16 cellular contexts compared by ENCODE assay signal in genomic region chr2:64605991-64606494, GRCh38. TPM values are rescaled to one million over a fixed set of nuclear protein-coding genes. Genes with fewer than 3 reads are reported as not detected.
A peak's percentile ranks its signal among the peaks of the same experiment; 100 is the strongest.
DNase-seq lines count a peak whose midpoint lies in the region; ATAC-seq and TF ChIP-seq lines count a peak whose summit lies in the region.
"Had no signal": no experiment of that assay in that cellular context is flagged by ENCODE, and none has a peak within 500 bp of the region (broad histone marks: within the 10 kb centered on the region; RNA-seq: fewer than 3 reads in every experiment).

No MANE protein-coding gene starts in this region.

- peak overlapping the region; percentile 67 for H3K27ac Mint-ChIP-seq in CD4-positive, alpha-beta T cell
- H3K27ac Mint-ChIP-seq in GM23338 (no peak overlapping the region), endodermal cell (no peak overlapping the region)
- H3K27ac Mint-ChIP-seq in natural killer cell treated with Interleukin-12 subunit alpha and Interleukin-12 subunit beta and Interleukin-15 and Interleukin-18, amount 100 ng/mL, for 72 hours: peak overlapping the region; percentile 54 to 56
- H3K27ac Mint-ChIP-seq: H9 had no signal

- H3K4me3 Mint-ChIP-seq in CD4-positive, alpha-beta T cell: peak overlapping the region; percentile 38
- H3K4me3 Mint-ChIP-seq in GM23338: no peak overlapping the region; the same call in 2 of the 3 replicates
- peak overlapping the region; percentile 65 for H3K4me3 Mint-ChIP-seq in natural killer cell treated with Interleukin-12 subunit alpha and Interleukin-12 subunit beta and Interleukin-15 and Interleukin-18, amount 100 ng/mL, for 72 hours
- H3K4me3 Mint-ChIP-seq in endodermal cell: no peak overlapping the region
- H3K4me3 Mint-ChIP-seq: brain, H9 had no signal

- intact Hi-C loops in CD4-positive, alpha-beta T cell (cut with DNase I, micrococcal nuclease): loop anchor here in 1 of 2 experiments (5.0 kb wide), 1 partner anchor 41 kb away; no protein-coding TSS in a partner anchor
- intact Hi-C loops in breast epithelium (cut with DNase I; ENCODE audit: low total_unique reads): loop anchor here (10.0 kb wide), 1 partner anchor 269 kb away; no protein-coding TSS in a partner anchor

- H3K4me1 ChIP-seq in GM23338 (ENCODE audit: insufficient read depth) (no peaks in the 10 kb centered on the region), breast epithelium (peaks cover 0 to 16% of the 10 kb centered on the region in 2 donors), endodermal cell (ENCODE audit: control insufficient read depth, insufficient read depth, low read length) (no peaks in the 10 kb centered on the region)

- WGBS in endodermal cell (ENCODE audit: insufficient coverage in 1 of 2, insufficient read length in 1 of 2), 2 experiments: 87 to 88% methylated on average over 3 to 5 of the region's 5 CpGs

- H3K79me2 ChIP-seq in GM23338 (replicated peaks; ENCODE audit: insufficient read depth): no peaks in the 10 kb centered on the region

- no peak overlapping the region for H3K9ac ChIP-seq in endodermal cell (ENCODE audit: extremely low read depth, low read length, poor library complexity, severe bottlenecking)
- H3K9ac ChIP-seq: BLaER1 treated with 17β-estradiol and CSF1 and Interleukin-3, amounts not matched to agents 10 nM and 100 nM had no signal

- no peaks in the 10 kb centered on the region for H3K9me3 ChIP-seq in CD4-positive, alpha-beta T cell (ENCODE audit: control insufficient read depth, low read length)
- H3K9me3 ChIP-seq in breast epithelium (no peaks in the 10 kb centered on the region), endodermal cell (ENCODE audit: control insufficient read depth, low read length) (no peaks in the 10 kb centered on the region)
- H3K9me3 ChIP-seq: ovary had no signal

- no peak for ATAC-seq in CD4-positive, alpha-beta T cell (ENCODE audit: poor library complexity)
- ATAC-seq in GM23338: peak; percentile 27; the same call in 2 of the 3 replicates
- ATAC-seq in natural killer cell treated with Interleukin-12 subunit alpha and Interleukin-12 subunit beta and Interleukin-15 and Interleukin-18, amount 100 ng/mL, for 72 hours: no peak

- no peaks in the 10 kb centered on the region for H3K9me3 Mint-ChIP-seq in CD4-positive, alpha-beta T cell
- peaks cover 7% of the 10 kb centered on the region; the same call in 2 of the 3 replicates for H3K9me3 Mint-ChIP-seq in GM23338
- H3K9me3 Mint-ChIP-seq in natural killer cell treated with Interleukin-12 subunit alpha and Interleukin-12 subunit beta and Interleukin-15 and Interleukin-18, amount 100 ng/mL, for 72 hours: no peaks in the 10 kb centered on the region
- H3K9me3 Mint-ChIP-seq in endodermal cell: peaks cover 9% of the 10 kb centered on the region

- H3K27ac ChIP-seq in CD4-positive, alpha-beta T cell (ENCODE audit: low read depth, low read length): no peak overlapping the region
- H3K27ac ChIP-seq in GM23338 (ENCODE audit: low read depth) (no peak overlapping the region), breast epithelium (peak overlapping the region; percentile 75 to 76), endodermal cell (ENCODE audit: low read depth, low read length) (no peak overlapping the region), caudate nucleus (ENCODE audit: low read depth, low read length) (no peak overlapping the region)
- H3K27ac ChIP-seq: BLaER1 treated with 17β-estradiol and CSF1 and Interleukin-3, amounts not matched to agents 10 nM and 100 nM had no signal

- H3K4me3 ChIP-seq in GM23338 (no peak overlapping the region), breast epithelium (no peak overlapping the region), endodermal cell (ENCODE audit: low read length) (no peak overlapping the region)
- H3K4me3 ChIP-seq: BLaER1 treated with 17β-estradiol and CSF1 and Interleukin-3, amounts not matched to agents 10 nM and 100 nM; ovary had no signal

- H3K36me3 Mint-ChIP-seq in CD4-positive, alpha-beta T cell (ENCODE audit: low read depth): no peaks in the 10 kb centered on the region
- H3K36me3 Mint-ChIP-seq in GM23338 (ENCODE audit: low read depth) (no peaks in the 10 kb centered on the region; the same call in 2 of the 3 replicates), endodermal cell (ENCODE audit: low read depth) (no peaks in the 10 kb centered on the region)
- H3K36me3 Mint-ChIP-seq in natural killer cell treated with Interleukin-12 subunit alpha and Interleukin-12 subunit beta and Interleukin-15 and Interleukin-18, amount 100 ng/mL, for 72 hours: no peaks in the 10 kb centered on the region

- no peak for TF ChIP-seq POLR2A in breast epithelium (IDR thresholded peaks at IDR 0.05)

- no peak for DNase-seq in CD4-positive, alpha-beta T cell
- DNase-seq in GM23338 (ENCODE audit: low spot score) (no peak), breast epithelium (ENCODE audit: low spot score in 2 of 2) (no peak), endodermal cell (no peak), NCI-H345 (lab: John Stamatoyannopoulos, UW) (no peak), NCI-H2081 (lab: John Stamatoyannopoulos, UW) (no peak), caudate nucleus (lab: John Stamatoyannopoulos, UW) (no peak)
- DNase-seq in natural killer cell treated with Interleukin-12 subunit alpha and Interleukin-12 subunit beta and Interleukin-15 and Interleukin-18, amount 100 ng/mL, for 72 hours (ENCODE audit: low spot score): no peak
- DNase-seq: activated T-cell treated with anti-CD3 and anti-CD28 coated beads, Interleukin-2, amount 50 U/mL, for 48 hours; heart left ventricle; left ventricle myocardium superior; NCI-H226 had no signal

- no peaks in the 10 kb centered on the region for H3F3A ChIP-seq in GM23338 (replicated peaks; ENCODE audit: low read depth)

- no peak overlapping the region for H3K4me2 ChIP-seq in GM23338

- H3K27me3 Mint-ChIP-seq in CD4-positive, alpha-beta T cell: no peaks in the 10 kb centered on the region
- H3K27me3 Mint-ChIP-seq in GM23338 (ENCODE audit: insufficient read depth, low read depth, poor library complexity) (peaks cover 25% of the 10 kb centered on the region), endodermal cell (ENCODE audit: insufficient read depth) (peaks cover 14% of the 10 kb centered on the region)
- H3K27me3 Mint-ChIP-seq in natural killer cell treated with Interleukin-12 subunit alpha and Interleukin-12 subunit beta and Interleukin-15 and Interleukin-18, amount 100 ng/mL, for 72 hours: no peaks in the 10 kb centered on the region

- H3K27me3 ChIP-seq in CD4-positive, alpha-beta T cell (ENCODE audit: control insufficient read depth, insufficient read depth, low read length): no peaks in the 10 kb centered on the region
- H3K27me3 ChIP-seq in GM23338 (ENCODE audit: insufficient read depth) (peaks cover 26% of the 10 kb centered on the region), breast epithelium (no peaks in the 10 kb centered on the region), endodermal cell (ENCODE audit: control insufficient read depth, insufficient read depth, low read length, poor library complexity, severe bottlenecking) (no peaks in the 10 kb centered on the region)
- H3K27me3 ChIP-seq: heart left ventricle, ovary had no signal

- H4K20me1 ChIP-seq in GM23338 (replicated peaks; ENCODE audit: insufficient read depth): no peaks in the 10 kb centered on the region
- H4K20me1 ChIP-seq: BLaER1 treated with 17β-estradiol and CSF1 and Interleukin-3, amounts not matched to agents 10 nM and 100 nM had no signal

- peaks cover 26% of the 10 kb centered on the region for H3K4me1 Mint-ChIP-seq in CD4-positive, alpha-beta T cell (ENCODE audit: low read depth)
- H3K4me1 Mint-ChIP-seq in GM23338 (peaks cover 4% of the 10 kb centered on the region; the same call in 2 of the 3 replicates), endodermal cell (peaks cover 5% of the 10 kb centered on the region)
- H3K4me1 Mint-ChIP-seq in natural killer cell treated with Interleukin-12 subunit alpha and Interleukin-12 subunit beta and Interleukin-15 and Interleukin-18, amount 100 ng/mL, for 72 hours (ENCODE audit: low read depth in 2 of 2): peaks cover 18 to 27% of the 10 kb centered on the region in 2 donors

- H3K36me3 ChIP-seq in GM23338 (ENCODE audit: insufficient read depth) (no peaks in the 10 kb centered on the region), breast epithelium (no peaks in the 10 kb centered on the region), endodermal cell (ENCODE audit: control insufficient read depth, insufficient read depth, low read length) (no peaks in the 10 kb centered on the region)
- H3K36me3 ChIP-seq: BLaER1 treated with 17β-estradiol and CSF1 and Interleukin-3, amounts not matched to agents 10 nM and 100 nM; heart left ventricle; ovary had no signal

- CTCF ChIA-PET in CD4-positive, alpha-beta T cell (lab: Charles Lee): interaction anchor here (1.3 to 3.7 kb wide), 2 partner anchors 40 to 48 kb away, joined by 7 to 16 read pairs; partner anchors contain the start of gene SERTAD2

- no peak for TF ChIP-seq CTCF in CD4-positive, alpha-beta T cell (IDR thresholded peaks at IDR 0.05)
- TF ChIP-seq CTCF in GM23338 (conservative IDR thresholded peaks at IDR 0.05; ENCODE audit: low read depth in 2 of 2): no peak
- no peak for TF ChIP-seq CTCF in breast epithelium (IDR thresholded peaks at IDR 0.05)
- no peak for TF ChIP-seq CTCF in endodermal cell (conservative IDR thresholded peaks at IDR 0.05)

- H3K9me2 ChIP-seq in GM23338 (ENCODE audit: insufficient read depth): no peaks in the 10 kb centered on the region

- H2AFZ ChIP-seq in GM23338: no peak overlapping the region

- POLR2A ChIA-PET in CD4-positive, alpha-beta T cell (lab: Charles Lee): interaction anchor here (1.0 to 5.4 kb wide), 11 partner anchors 10 to 161 kb away, joined by 4 to 61 read pairs (median 6); partner anchors contain the start of genes AFTPH and SERTAD2

RNA-seq across cellular contexts. Expression of gene SERTAD2, which starts 47.7 kb away (rescaled TPM):
- 10 to 100 TPM; 50.5 to 54.1 TPM for total RNA-seq in CD4-positive, alpha-beta T cell
- total RNA-seq in GM23338 (2014; rRNA removed; shearing (Covaris generic)): 6.2 and 6.6 TPM in 2 replicates
- polyA plus RNA-seq in GM23338 (2016; fragmentation: Nextera tagmentation; extraction: Ambion mirVana): 6.4 and 6.7 TPM in 2 replicates
- 10 to 100 TPM; 12.8 to 20.0 (median 17.0) TPM for total RNA-seq in breast epithelium
- total RNA-seq in natural killer cell treated with Interleukin-12 subunit alpha and Interleukin-12 subunit beta and Interleukin-15 and Interleukin-18, amount 100 ng/mL, for 72 hours: 10 to 100 TPM; 15.6 to 23.9 TPM
- total RNA-seq in endodermal cell: 10 to 100 TPM; 17.1 to 20.3 TPM
- polyA plus RNA-seq in endodermal cell (2013, experiment 1 of 2): 27.7 TPM
- polyA plus RNA-seq in endodermal cell (2013, experiment 2 of 2): 25.7 TPM

Comparison
In these comparisons a context has a peak if more than half of its experiments do, and no peak if none do; other contexts are left out.
1. H3K27ac ChIP-seq: peak in breast epithelium (2 of 2); none in CD4-positive, alpha-beta T cell (single experiment), GM23338 (single experiment), endodermal cell (single experiment) and caudate nucleus (single experiment).
2. H3K27ac Mint-ChIP-seq: peak in CD4-positive, alpha-beta T cell (single experiment) and natural killer cell treated with Interleukin-12 subunit alpha and Interleukin-12 subunit beta and Interleukin-15 and Interleukin-18, amount 100 ng/mL, for 72 hours (2 of 2); none in GM23338 (single experiment) and endodermal cell (single experiment).
3. H3K4me3 Mint-ChIP-seq: peak in CD4-positive, alpha-beta T cell (single experiment) and natural killer cell treated with Interleukin-12 subunit alpha and Interleukin-12 subunit beta and Interleukin-15 and Interleukin-18, amount 100 ng/mL, for 72 hours (single experiment); none in GM23338 (single experiment) and endodermal cell (single experiment).